10 cellular contexts compared by ENCODE assay signal in genomic region chr12:53939141-53940108, GRCh38. TPM values are rescaled to one million over a fixed set of nuclear protein-coding genes. Genes with fewer than 3 reads are reported as not detected.
A peak's percentile ranks its signal among the peaks of the same experiment; 100 is the strongest.
DNase-seq lines count a peak whose midpoint lies in the region; ATAC-seq and TF ChIP-seq lines count a peak whose summit lies in the region.
"Had no signal": no experiment of that assay in that cellular context is flagged by ENCODE, and none has a peak within 500 bp of the region (broad histone marks: within the 10 kb centered on the region; RNA-seq: fewer than 3 reads in every experiment).

No MANE protein-coding gene starts in this region.

- ATAC-seq in GM21367 (IDR thresholded peaks at IDR 0.05; ENCODE audit: unreplicated experiment) = no peak

- H3K27me3 ChIP-seq in MG63 = no peaks in the 10 kb centered on the region
- peaks cover 68% of the 10 kb centered on the region for H3K27me3 ChIP-seq in ascending aorta

- H3K27ac ChIP-seq in epithelial cell of prostate (no peak overlapping the region), ascending aorta (no peak overlapping the region)

- intact Hi-C loops in posterior vena cava (cut with DNase I) = no loop called here
- intact Hi-C loops in ascending aorta (cut with DNase I) = no loop called here

- H3K36me3 ChIP-seq in MG63 = no peaks in the 10 kb centered on the region
- H3K36me3 ChIP-seq in ascending aorta = no peaks in the 10 kb centered on the region

- no peak for TF ChIP-seq CTCF in progenitor cell of endocrine pancreas (IDR thresholded peaks at IDR 0.05; ENCODE audit: unreplicated experiment)
- peak in 1 of 3 experiments; percentile 5 for TF ChIP-seq CTCF in ascending aorta (IDR thresholded peaks at IDR 0.05)

- no peaks in the 10 kb centered on the region for H3K4me1 Mint-ChIP-seq in progenitor cell of endocrine pancreas (ENCODE audit: low read depth)

- DNase-seq in ELF-1 (ENCODE audit: low read depth, low spot score) (peak; percentile 65), MG63 (peak; percentile 72), epithelial cell of prostate (ENCODE audit: low read depth, low spot score) (peak; percentile 27), progenitor cell of endocrine pancreas (ENCODE audit: low spot score, unreplicated experiment) (peak; percentile 36), posterior vena cava (ENCODE audit: low spot score) (no peak), ascending aorta (ENCODE audit: low spot score in 2 of 2) (no peak), nucleus accumbens (lab: John Stamatoyannopoulos, UW) (no peak)

- H3K9me3 ChIP-seq in MG63 (no peaks in the 10 kb centered on the region), ascending aorta (no peaks in the 10 kb centered on the region)

- no peak overlapping the region for H3K4me3 Mint-ChIP-seq in progenitor cell of endocrine pancreas (ENCODE audit: low read depth)

- no peaks in the 10 kb centered on the region for H3K36me3 Mint-ChIP-seq in progenitor cell of endocrine pancreas (ENCODE audit: insufficient read depth)

- no peaks in the 10 kb centered on the region for H3K9me3 Mint-ChIP-seq in progenitor cell of endocrine pancreas (ENCODE audit: low read depth)

- no peak overlapping the region for H3K27ac Mint-ChIP-seq in progenitor cell of endocrine pancreas

- H3K4me1 ChIP-seq in ascending aorta = peaks cover 2 to 12% of the 10 kb centered on the region in 2 donors

- H3K27me3 Mint-ChIP-seq in progenitor cell of endocrine pancreas = peaks cover 95% of the 10 kb centered on the region

- H3K4me3 ChIP-seq in MG63 (peak overlapping the region; percentile 63), ascending aorta (no peak overlapping the region)

RNA-seq across cellular contexts. Expression of gene HOXC13, which starts 0.8 kb away (rescaled TPM):
- total RNA-seq in MG63 (2014; rRNA removed; shearing (Covaris generic); ENCODE audit: low replicate concordance) = 1.7 and 5.1 TPM in 2 replicates
- total RNA-seq in progenitor cell of endocrine pancreas = not detected in 2 replicates
- 1 to 10 TPM in 1 of 2 donors, under 1 TPM in 1; 0.23 to 1.1 TPM for total RNA-seq in posterior vena cava
- total RNA-seq in ascending aorta = not detected
- total RNA-seq: dermis microvascular lymphatic vessel endothelial cell, lung microvascular endothelial cell had no signal

RNA-seq across cellular contexts. Expression of gene HOXC12, which starts 15.3 kb away (rescaled TPM):
- 1.5 and 1.9 TPM in 2 replicates for total RNA-seq in MG63 (2014; rRNA removed; shearing (Covaris generic); ENCODE audit: low replicate concordance)
- total RNA-seq in progenitor cell of endocrine pancreas (not detected in 2 replicates), posterior vena cava (1 to 10 TPM in 1 of 2 donors, not detected in 1; 1.1 TPM), ascending aorta (not detected)
- total RNA-seq: dermis microvascular lymphatic vessel endothelial cell, lung microvascular endothelial cell had no signal

RNA-seq across cellular contexts. Expression of gene HOXC11, which starts 33.5 kb away (rescaled TPM):
- 0.30 and 1.3 TPM in 2 replicates for total RNA-seq in MG63 (2014; rRNA removed; shearing (Covaris generic); ENCODE audit: low replicate concordance)
- total RNA-seq in progenitor cell of endocrine pancreas (not detected in 2 replicates), posterior vena cava (1 to 10 TPM; 1.3 to 4.2 TPM), ascending aorta (0.32 TPM)
- total RNA-seq: dermis microvascular lymphatic vessel endothelial cell, lung microvascular endothelial cell had no signal

RNA-seq across cellular contexts. Expression of gene HOTAIR, which starts 35.3 kb away (rescaled TPM):
- 4.2 and 4.5 TPM in 2 replicates for total RNA-seq in MG63 (2014; rRNA removed; shearing (Covaris generic); ENCODE audit: low replicate concordance)
- total RNA-seq in progenitor cell of endocrine pancreas = not detected in 2 replicates
- total RNA-seq in posterior vena cava = 1 to 10 TPM; 2.0 to 4.8 TPM
- total RNA-seq in ascending aorta = not detected
- total RNA-seq: dermis microvascular lymphatic vessel endothelial cell, lung microvascular endothelial cell had no signal

RNA-seq across cellular contexts. Expression of gene HOXC10, which starts 45.5 kb away (rescaled TPM):
- total RNA-seq in MG63 (2014; rRNA removed; shearing (Covaris generic); ENCODE audit: low replicate concordance) = 19.8 and 27.4 TPM in 2 replicates
- total RNA-seq in progenitor cell of endocrine pancreas (not detected in 2 replicates), posterior vena cava (10 to 100 TPM; 27.9 to 35.5 TPM), ascending aorta (not detected)
- total RNA-seq: dermis microvascular lymphatic vessel endothelial cell, lung microvascular endothelial cell had no signal

Comparison
In these comparisons a context has a peak if more than half of its experiments do, and no peak if none do; other contexts are left out.
1. DNase-seq: peak in ELF-1 (single experiment), MG63 (single experiment), epithelial cell of prostate (single experiment) and progenitor cell of endocrine pancreas (single experiment); none in posterior vena cava (single experiment), ascending aorta (0 of 2) and nucleus accumbens (0 of 56).